ENCODE assay signal across 18 cellular contexts in genomic region chr3:111325160-111325707, GRCh38.
DNase-seq lines count a peak whose midpoint lies in the region; ATAC-seq and TF ChIP-seq lines count a peak whose summit lies in the region.
"Had no signal": no experiment of that assay in that cellular context is flagged by ENCODE, and none has a peak within 500 bp of the region (broad histone marks: within the 10 kb centered on the region; RNA-seq: fewer than 3 reads in every experiment).

No MANE protein-coding gene starts in this region.

- POLR2A ChIA-PET in CD8-positive, alpha-beta T cell (lab: Charles Lee): interaction anchor here (0.9 kb wide), 1 partner anchor 15 kb away, joined by 5 read pairs; no protein-coding TSS in a partner anchor

- TF ChIP-seq EP300 in stomach (IDR thresholded peaks at IDR 0.05): no peak

- H3K36me3 Mint-ChIP-seq in CD8-positive, alpha-beta T cell: no peaks in the 10 kb centered on the region

- H3K4me3 Mint-ChIP-seq in CD8-positive, alpha-beta T cell: no peak overlapping the region
- H3K4me3 Mint-ChIP-seq: nephron progenitor cell had no signal

- H3K4me1 ChIP-seq in CD8-positive, alpha-beta T cell (ENCODE audit: insufficient read depth, low read length): peaks cover 13% of the 10 kb centered on the region
- H3K4me1 ChIP-seq in stomach: peaks cover 0 to 12% (median 5%) of the 10 kb centered on the region in 4 donors
- H3K4me1 ChIP-seq: tibial nerve had no signal

- no peaks in the 10 kb centered on the region for H3K36me3 ChIP-seq in CD8-positive, alpha-beta T cell (ENCODE audit: insufficient read depth, low read length)
- no peaks in the 10 kb centered on the region for H3K36me3 ChIP-seq in stomach
- H3K36me3 ChIP-seq: tibial nerve had no signal

- H3K9me3 ChIP-seq in CD8-positive, alpha-beta T cell (ENCODE audit: low read length): no peaks in the 10 kb centered on the region
- no peaks in the 10 kb centered on the region for H3K9me3 ChIP-seq in stomach
- H3K9me3 ChIP-seq: tibial nerve had no signal

- intact Hi-C loops in CD8-positive, alpha-beta T cell (cut with DNase I, micrococcal nuclease): no loop called here
- intact Hi-C loops in stomach (cut with DNase I; ENCODE audit: low total_unique reads): no loop called here

- no peak for TF ChIP-seq CTCF in CD8-positive, alpha-beta T cell (IDR thresholded peaks at IDR 0.05)
- no peak for TF ChIP-seq CTCF in fibroblast of the aortic adventitia (IDR thresholded peaks at IDR 0.05; ENCODE audit: insufficient read depth, low read length)
- TF ChIP-seq CTCF in stomach (IDR thresholded peaks at IDR 0.05): no peak

- H3K27me3 Mint-ChIP-seq in CD8-positive, alpha-beta T cell (ENCODE audit: low read depth): no peaks in the 10 kb centered on the region

- no peak overlapping the region for H3K27ac ChIP-seq in CD8-positive, alpha-beta T cell (ENCODE audit: low read depth, low read length)
- no peak overlapping the region for H3K27ac ChIP-seq in stomach
- H3K27ac ChIP-seq: tibial nerve, VCaP had no signal

- H3K4me3 ChIP-seq in CD8-positive, alpha-beta T cell (ENCODE audit: low read depth, low read length): no peak overlapping the region
- H3K4me3 ChIP-seq in fibroblast of the aortic adventitia (ENCODE audit: low read depth, low read length): no peak overlapping the region
- H3K4me3 ChIP-seq in stomach: no peak overlapping the region
- H3K4me3 ChIP-seq: tibial nerve had no signal

- CTCF ChIA-PET in CD8-positive, alpha-beta T cell (lab: Charles Lee): no interaction called here

- no peaks in the 10 kb centered on the region for H3K9me3 Mint-ChIP-seq in CD8-positive, alpha-beta T cell
- H3K9me3 Mint-ChIP-seq: nephron progenitor cell had no signal

- no peak for DNase-seq in CD8-positive, alpha-beta T cell
- DNase-seq in fibroblast of the aortic adventitia (ENCODE audit: low read depth): peak; percentile 43
- DNase-seq in ureter (ENCODE audit: low spot score): no peak
- DNase-seq in stomach: no peak
- DNase-seq in NCI-H69 (lab: John Stamatoyannopoulos, UW): no peak
- DNase-seq: activated CD4-positive, alpha-beta T cell treated with anti-CD3 and anti-CD28 coated beads, Interleukin-2, amount 50 U/mL, for 4 hours; activated T-cell treated with anti-CD3 and anti-CD28 coated beads, Interleukin-2, amount 50 U/mL, for 4 hours; erythroblast; mesendoderm; NCI-H524; nephron progenitor cell; stimulated activated naive CD4-positive, alpha-beta T cell had no signal

- ATAC-seq in CD8-positive, alpha-beta T cell: no peak
- ATAC-seq in GM19463 (IDR thresholded peaks at IDR 0.05; ENCODE audit: unreplicated experiment) (peak; percentile 0), SK-N-SH treated with all-trans-retinoic acid at 6 μM for 48 hours (peak; percentile 60), GM18909 (IDR thresholded peaks at IDR 0.05; ENCODE audit: poor library complexity, unreplicated experiment) (no peak)
- ATAC-seq: Right ventricle myocardium inferior had no signal

- TF ChIP-seq POLR2A in stomach (IDR thresholded peaks at IDR 0.05): no peak

- peak overlapping the region; percentile 3 for H3K27ac Mint-ChIP-seq in CD8-positive, alpha-beta T cell

- H3K27me3 ChIP-seq in CD8-positive, alpha-beta T cell (ENCODE audit: insufficient read depth, low read length): no peaks in the 10 kb centered on the region
- H3K27me3 ChIP-seq in stomach: no peaks in the 10 kb centered on the region
- H3K27me3 ChIP-seq: tibial nerve had no signal

- H3K4me1 Mint-ChIP-seq in CD8-positive, alpha-beta T cell (ENCODE audit: low read depth): peaks cover 30% of the 10 kb centered on the region

- WGBS in stomach, 5 donors: 82 to 93% (median 90%) methylated on average over 4 of the region's 4 CpGs

TF ChIP-seq in SK-N-SH treated with all-trans-retinoic acid at 6 μM for 48 hours, 23 proteins besides CTCF, POLR2A, EP300 and RAD21:
- TF ChIP-seq GLIS3 (CRISPR knock-in tag; IDR thresholded peaks at IDR 0.05) (no peak), ARNTL (CRISPR knock-in tag; IDR thresholded peaks at IDR 0.05; ENCODE audit: borderline replicate concordance, low read depth) (no peak), TOX (CRISPR knock-in tag; IDR thresholded peaks at IDR 0.05; ENCODE audit: borderline replicate concordance) (no peak), ZFP3 (CRISPR knock-in tag; IDR thresholded peaks at IDR 0.05) (no peak), TCF4 (CRISPR knock-in tag; IDR thresholded peaks at IDR 0.05; ENCODE audit: borderline replicate concordance) (no peak), ZNF70 (CRISPR knock-in tag; IDR thresholded peaks at IDR 0.05) (no peak), ZNF8 (CRISPR knock-in tag; IDR thresholded peaks at IDR 0.05) (no peak), ZFP30 (CRISPR knock-in tag; IDR thresholded peaks at IDR 0.05) (no peak), ISL1 (CRISPR knock-in tag; IDR thresholded peaks at IDR 0.05) (no peak), PPARA (CRISPR knock-in tag; IDR thresholded peaks at IDR 0.05; ENCODE audit: borderline replicate concordance) (no peak)

Comparison
In these comparisons a context has a peak if more than half of its experiments do, and no peak if none do; other contexts are left out.
1. ATAC-seq: peak in GM19463 (single experiment) and SK-N-SH treated with all-trans-retinoic acid at 6 μM for 48 hours (single experiment); none in CD8-positive, alpha-beta T cell (single experiment) and GM18909 (single experiment).